In the genomic region with DNA sequence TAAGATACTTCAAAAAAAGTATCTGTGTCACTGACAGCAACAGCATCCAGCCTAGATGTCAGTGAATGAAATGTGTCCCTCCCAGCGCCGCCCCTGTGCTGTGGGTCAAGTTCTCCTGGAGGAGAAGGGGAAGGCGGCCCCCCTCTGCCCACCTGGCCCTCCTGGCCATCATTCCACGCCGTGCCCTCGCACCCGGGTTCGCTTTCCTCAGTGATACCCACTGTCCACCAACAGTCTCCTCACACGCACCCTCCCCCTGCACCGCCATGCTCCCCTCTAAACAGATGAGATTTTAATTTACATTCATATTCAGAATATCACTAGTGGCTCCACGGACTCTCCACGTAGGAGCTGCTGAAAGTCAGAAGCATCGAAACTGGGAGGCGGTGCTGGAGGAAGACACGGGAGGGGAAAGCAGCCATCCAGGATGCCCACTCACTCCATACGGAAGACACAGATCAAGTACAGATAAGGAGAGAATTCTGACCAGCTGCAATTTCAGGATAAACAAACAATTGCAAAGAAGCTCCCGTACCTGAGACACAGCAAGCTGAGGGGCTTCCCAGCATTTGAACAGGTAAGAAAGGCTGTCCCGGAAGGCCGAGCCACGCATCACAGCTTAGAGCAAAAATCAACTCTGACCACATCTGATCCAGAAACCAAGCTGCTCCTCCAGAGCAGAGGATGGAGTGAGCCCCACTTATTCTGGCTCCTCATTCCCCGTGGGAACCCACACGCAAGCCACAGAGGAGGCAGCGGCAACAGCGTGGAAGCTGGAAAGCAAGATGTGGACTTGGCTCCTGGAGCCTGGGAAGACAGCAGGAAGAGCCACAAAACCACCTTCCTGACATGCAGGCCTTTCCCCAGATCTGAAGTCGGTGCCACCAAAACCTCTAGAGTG, we compare ENCODE assay signal across 21 cellular contexts.
"Had no signal": no experiment of that assay in that cellular context is flagged by ENCODE, and none has a peak within 500 bp of the region (broad histone marks: within the 10 kb centered on the region; RNA-seq: fewer than 3 reads in every experiment).

No MANE protein-coding gene starts in this region.

- ATAC-seq: left ventricle myocardium superior; stimulated activated naive CD8-positive, alpha-beta T cell treated with anti-CD3 and anti-CD28 coated beads, Interleukin-15, Interleukin-2, amounts not matched to agents 100 U/mL and 50 U/mL, for 24 hours had no signal

- H3K27ac ChIP-seq: colonic mucosa, epithelial cell of prostate, SK-N-MC, thyroid gland, uterus, WERI-Rb-1 had no signal

- H3K9me3 ChIP-seq: colonic mucosa, thyroid gland, uterus had no signal

- H3K4me3 Mint-ChIP-seq: activated naive CD8-positive, alpha-beta T cell treated with anti-CD3 and anti-CD28 coated beads for 36 hours; activated T-cell treated with anti-CD3 and anti-CD28 coated beads, Interleukin-2, amount 50 U/mL, for 24 hours; immature natural killer cell; T-helper 2 cell treated with Interferon-gamma antibody and Interleukin-4, amounts not matched to agents 5 μg/mL and 100 μg/mL, for 36 hours had no signal

- H3K36me3 ChIP-seq: colonic mucosa, thyroid gland, uterus had no signal

- H3K4me1 ChIP-seq: colonic mucosa, uterus had no signal

- H3K4me1 Mint-ChIP-seq: activated naive CD8-positive, alpha-beta T cell treated with anti-CD3 and anti-CD28 coated beads for 36 hours; immature natural killer cell had no signal

- H3K4me3 ChIP-seq: colonic mucosa, SK-N-MC, thyroid gland, uterus had no signal

- H3K27ac Mint-ChIP-seq: activated naive CD8-positive, alpha-beta T cell treated with anti-CD3 and anti-CD28 coated beads for 36 hours; activated T-cell treated with anti-CD3 and anti-CD28 coated beads, Interleukin-2, amount 50 U/mL, for 24 hours; activated T-helper 2 cell treated with anti-CD3 and anti-CD28 coated beads, Interferon-gamma antibody, Interleukin-2, Interleukin-4, amounts not matched to agents 10 μg/mL and 5 μg/mL and 100 μg/mL, durations not matched to agents 14 hours and 24 hours and 36 hours; immature natural killer cell; T-helper 2 cell treated with Interferon-gamma antibody and Interleukin-4, amounts not matched to agents 5 μg/mL and 100 μg/mL, for 36 hours had no signal

- H3K36me3 Mint-ChIP-seq: activated naive CD8-positive, alpha-beta T cell treated with anti-CD3 and anti-CD28 coated beads for 36 hours; immature natural killer cell had no signal

- H3K9me3 Mint-ChIP-seq: activated T-cell treated with anti-CD3 and anti-CD28 coated beads, Interleukin-2, amount 50 U/mL, for 24 hours; activated T-helper 2 cell treated with anti-CD3 and anti-CD28 coated beads, Interferon-gamma antibody, Interleukin-2, Interleukin-4, amounts not matched to agents 10 μg/mL and 5 μg/mL and 100 μg/mL, durations not matched to agents 14 hours and 24 hours and 36 hours; T-helper 2 cell treated with Interferon-gamma antibody and Interleukin-4, amounts not matched to agents 5 μg/mL and 100 μg/mL, for 36 hours had no signal

- H3K27me3 ChIP-seq: colonic mucosa, thyroid gland, uterus had no signal

- DNase-seq: activated CD4-positive, alpha-beta T cell treated with anti-CD3 and anti-CD28 coated beads for 1 hour; activated CD8-positive, alpha-beta memory T cell treated with anti-CD3 and anti-CD28 coated beads for 24 hours; activated CD8-positive, alpha-beta memory T cell treated with anti-CD3 and anti-CD28 coated beads, Interleukin-2, amount 50 U/mL, for 4 hours; activated naive CD4-positive, alpha-beta T cell treated with Interleukin-2 at 50 U/mL for 16 hours; activated naive CD8-positive, alpha-beta T cell treated with anti-CD3 and anti-CD28 coated beads for 36 hours; activated T-cell treated with anti-CD3 and anti-CD28 coated beads, Interleukin-2, amount 50 U/mL, for 24 hours; colonic mucosa; immature natural killer cell; kidney glomerular epithelial cell; left ventricle myocardium superior; retina; stimulated activated CD4-positive, alpha-beta T cell treated with anti-CD3 and anti-CD28 coated beads, Interleukin-4, amount 100 ng/mL, for 1 hour; stimulated activated naive CD8-positive, alpha-beta T cell treated with anti-CD3 and anti-CD28 coated beads, Interleukin-15, Interleukin-2, amounts not matched to agents 100 U/mL and 50 U/mL, for 24 hours; substantia nigra; thyroid gland; uterus; WERI-Rb-1 had no signal

- H3K27me3 Mint-ChIP-seq: activated naive CD8-positive, alpha-beta T cell treated with anti-CD3 and anti-CD28 coated beads for 36 hours; activated T-cell treated with anti-CD3 and anti-CD28 coated beads, Interleukin-2, amount 50 U/mL, for 24 hours had no signal
